1 cellular context compared by ENCODE assay signal in the genomic region with DNA sequence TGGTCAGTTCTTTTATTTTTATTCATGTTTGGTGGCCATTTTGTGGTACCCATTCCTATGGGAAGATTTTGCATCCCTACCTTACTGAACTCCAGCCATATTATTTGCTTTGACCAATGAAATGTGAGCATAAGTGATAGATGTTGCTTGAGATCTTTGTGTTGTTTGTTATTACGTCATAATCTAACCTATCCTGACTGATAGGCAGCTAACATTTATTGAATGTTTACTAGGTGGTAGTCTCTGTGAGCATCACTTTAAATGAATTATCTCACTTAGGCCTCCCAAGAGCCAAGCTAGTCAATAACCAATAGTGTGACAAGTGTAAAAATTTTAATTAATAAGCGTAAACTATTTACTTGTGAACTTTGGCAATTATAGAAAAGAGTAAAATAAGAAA.
TF ChIP-seq lines count a peak whose summit lies in the region.

No MANE protein-coding gene starts in this region.

TF ChIP-seq in HepG2, 621 proteins besides CTCF, POLR2A, EP300 and RAD21:
- TF ChIP-seq ZNF12 (CRISPR knock-in tag; IDR thresholded peaks at IDR 0.05) (peak; percentile 72), CREB1 (IDR thresholded peaks at IDR 0.05) (no peak), CREB1 (CRISPR knock-in tag; IDR thresholded peaks at IDR 0.05) (0 out of 2 replicates have a peak, but pooled peaks have one; percentile 12), CEBPG (CRISPR knock-in tag; IDR thresholded peaks at IDR 0.05) (0 out of 2 replicates have a peak, but pooled peaks have one; percentile 8), CEBPB (IDR thresholded peaks at IDR 0.05; ENCODE audit: borderline replicate concordance, low read depth, low read length) (peak; percentile 77), HES4 (CRISPR knock-in tag; IDR thresholded peaks at IDR 0.05; ENCODE audit: borderline replicate concordance) (no peak)
